ENCODE assay signal across 8 cellular contexts in the genomic region with DNA sequence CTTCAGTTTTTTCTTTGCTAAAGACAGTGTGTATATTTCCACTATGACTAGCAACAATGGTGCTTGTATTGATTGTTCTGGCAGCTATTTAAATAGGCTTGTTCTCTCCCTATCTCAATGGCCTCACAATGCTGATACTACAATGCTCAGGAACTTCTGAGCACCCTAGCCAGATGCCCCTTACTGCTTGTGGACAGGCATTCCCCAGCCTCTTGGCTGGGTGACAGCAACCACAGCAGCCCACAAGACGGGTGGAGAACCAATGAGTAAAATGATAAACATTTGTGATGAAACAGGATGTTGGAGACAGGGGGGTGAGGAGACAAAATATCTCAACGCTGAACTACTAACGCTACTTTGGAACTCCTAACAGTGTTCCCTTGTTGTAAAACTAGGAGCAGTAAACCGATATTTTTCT. TPM values are rescaled to one million over a fixed set of nuclear protein-coding genes. Genes with fewer than 3 reads are reported as not detected.
DNase-seq lines count a peak whose midpoint lies in the region; ATAC-seq, FAIRE-seq and TF ChIP-seq lines count a peak whose summit lies in the region.

No MANE protein-coding gene starts in this region.

- peaks cover 6% of the 10 kb centered on the region for H3K36me3 ChIP-seq in GM06990 (ENCODE audit: control insufficient read depth, insufficient read depth, low read length)
- H3K36me3 ChIP-seq in endothelial cell of umbilical vein (ENCODE audit: control insufficient read depth in 2 of 2, extremely low read depth in 1 of 2, insufficient read depth in 2 of 2, low read length in 2 of 2) = no peaks in the 10 kb centered on the region
- H3K36me3 ChIP-seq in osteoblast (ENCODE audit: insufficient read depth, low read length) = no peaks in the 10 kb centered on the region
- no peaks in the 10 kb centered on the region for H3K36me3 ChIP-seq in mesendoderm (ENCODE audit: control insufficient read depth, insufficient read depth, low read length)

- H4K8ac ChIP-seq in mesendoderm (ENCODE audit: low read depth, low read length) = no peak overlapping the region

- H2AFZ ChIP-seq in endothelial cell of umbilical vein (ENCODE audit: low read depth, low read length) (no peak overlapping the region), osteoblast (ENCODE audit: low read length) (no peak overlapping the region)

- TF ChIP-seq CTCF in GM06990 (IDR thresholded peaks at IDR 0.05; ENCODE audit: insufficient read depth, low read length, poor library complexity, severe bottlenecking) = no peak
- no peak for TF ChIP-seq CTCF in NB4 (IDR thresholded peaks at IDR 0.05; ENCODE audit: low read depth, low read length)
- no peak for TF ChIP-seq CTCF in endothelial cell of umbilical vein (IDR thresholded peaks at IDR 0.05; ENCODE audit: extremely low read depth in 1 of 2, insufficient read depth in 1 of 2, low read depth in 1 of 2, low read length in 2 of 2)
- TF ChIP-seq CTCF in osteoblast (IDR thresholded peaks at IDR 0.05; ENCODE audit: extremely low read depth, low read depth, low read length) = no peak

- peaks cover 2% of the 10 kb centered on the region for H3K79me1 ChIP-seq in mesendoderm (ENCODE audit: low read length)

- H2BK120ac ChIP-seq in mesendoderm (ENCODE audit: low read depth, low read length) = no peak overlapping the region

- WGBS in mesendoderm (ENCODE audit: extremely low coverage, insufficient coverage, low lambda C conversion rate) = no CpG with 5 or more reads among the region's 4 CpGs

- TF ChIP-seq POLR2A in NB4 (IDR thresholded peaks at IDR 0.05; ENCODE audit: extremely low read depth, insufficient read length) (no peak), endothelial cell of umbilical vein (IDR thresholded peaks at IDR 0.05; ENCODE audit: low read depth, low read length) (no peak)

- H3K79me2 ChIP-seq in endothelial cell of umbilical vein (ENCODE audit: control insufficient read depth, insufficient read depth, low read length) = no peaks in the 10 kb centered on the region
- H3K79me2 ChIP-seq in osteoblast (ENCODE audit: insufficient read depth, low read length) = peaks cover 70% of the 10 kb centered on the region
- no peaks in the 10 kb centered on the region for H3K79me2 ChIP-seq in mesendoderm (ENCODE audit: control insufficient read depth, insufficient read depth, low read length)

- no peak overlapping the region for H3K9ac ChIP-seq in endothelial cell of umbilical vein (replicated peaks; ENCODE audit: extremely low read depth, insufficient read depth, low read length)
- H3K9ac ChIP-seq in mesendoderm (ENCODE audit: low read length) = no peak overlapping the region

- POLR2A ChIA-PET in activated CD4-positive, alpha-beta memory T cell treated with anti-CD3 and anti-CD28 coated beads, Interleukin-2, amount 10 ng/mL, durations not matched to agents 7 days and 5 days (lab: Charles Lee) = interaction anchor here (0.9 to 8.4 kb wide), 14 partner anchors 8 to 60 kb away, joined by 3 to 142 read pairs (median 8); a partner anchor contains a TSS
- POLR2A ChIA-PET in endothelial cell of umbilical vein (lab: Charles Lee) = no interaction called here

- intact Hi-C loops in endothelial cell of umbilical vein (cut with micrococcal nuclease) = no loop called here

- dilution Hi-C loops in endothelial cell of umbilical vein (cut with MboI; ENCODE audit: extremely low pct_ligation_motif_present, low sequenced_read_pairs) = no loop called here

- peak overlapping the region; percentile 58 for H3K4me3 Mint-ChIP-seq in activated CD4-positive, alpha-beta memory T cell treated with anti-CD3 and anti-CD28 coated beads, Interleukin-2, amount 10 ng/mL, durations not matched to agents 7 days and 5 days

- no peaks in the 10 kb centered on the region for H3K9me3 ChIP-seq in endothelial cell of umbilical vein (replicated peaks; ENCODE audit: control insufficient read depth, insufficient read depth, low read length)
- no peaks in the 10 kb centered on the region for H3K9me3 ChIP-seq in osteoblast (ENCODE audit: low read depth, low read length)

- H2BK15ac ChIP-seq in mesendoderm (replicated peaks; ENCODE audit: low read depth) = no peak overlapping the region

- peak; percentile 80 for FAIRE-seq in endothelial cell of umbilical vein (lab: Jason Lieb, UNC)

- no peak overlapping the region for H2BK5ac ChIP-seq in mesendoderm (ENCODE audit: low read length)

- no peak overlapping the region for H3K4ac ChIP-seq in mesendoderm (ENCODE audit: low read depth, low read length)

- no peak overlapping the region for H3K18ac ChIP-seq in mesendoderm (ENCODE audit: low read length)

- peak overlapping the region; percentile 35 for H3K4me2 ChIP-seq in endothelial cell of umbilical vein (ENCODE audit: insufficient read depth, low read length)
- peak overlapping the region; percentile 82 for H3K4me2 ChIP-seq in osteoblast (ENCODE audit: insufficient read depth, low read length)
- no peak overlapping the region for H3K4me2 ChIP-seq in mesendoderm (ENCODE audit: low read length)

- H3K27me3 ChIP-seq in GM06990 (replicated peaks; ENCODE audit: control insufficient read depth, insufficient read depth, low read length) (no peaks in the 10 kb centered on the region), endothelial cell of umbilical vein (ENCODE audit: control insufficient read depth in 2 of 2, insufficient read depth in 2 of 2, low read length in 2 of 2) (no peaks in the 10 kb centered on the region), osteoblast (ENCODE audit: insufficient read depth, low read length) (no peaks in the 10 kb centered on the region), mesendoderm (ENCODE audit: insufficient read depth, low read length, poor library complexity) (no peaks in the 10 kb centered on the region)

- CTCF ChIA-PET in activated CD4-positive, alpha-beta memory T cell treated with anti-CD3 and anti-CD28 coated beads, Interleukin-2, amount 10 ng/mL, durations not matched to agents 7 days and 5 days (lab: Charles Lee) = interaction anchor here (1.1 to 2.2 kb wide), 4 partner anchors 10 to 156 kb away, joined by 3 to 7 read pairs (median 4); no protein-coding TSS in a partner anchor
- CTCF ChIA-PET in endothelial cell of umbilical vein (lab: Charles Lee) = interaction anchor here (1.1 kb wide), 1 partner anchor 21 kb away, joined by 3 read pairs; no protein-coding TSS in a partner anchor

- peak; percentile 58 for DNase-seq in GM06990 (ENCODE audit: extremely low read depth, insufficient read length)
- peak; percentile 92 for DNase-seq in NB4 (ENCODE audit: low read depth)
- peak; percentile 80 for DNase-seq in activated CD4-positive, alpha-beta memory T cell treated with anti-CD3 and anti-CD28 coated beads, Interleukin-2, amount 10 ng/mL, durations not matched to agents 7 days and 5 days
- DNase-seq in endothelial cell of umbilical vein (ENCODE audit: low read depth, low spot score) = peak; percentile 80
- peak; percentile 66 for DNase-seq in osteoblast (ENCODE audit: insufficient read length, low spot score, missing footprints)
- DNase-seq in G401 (ENCODE audit: low spot score) = no peak
- DNase-seq in mesendoderm = no peak

- H3K4me1 ChIP-seq in endothelial cell of umbilical vein (ENCODE audit: control insufficient read depth, extremely low read depth, insufficient read depth, low read length) (peaks cover 10% of the 10 kb centered on the region), osteoblast (ENCODE audit: insufficient read depth, low read length) (peaks cover 55% of the 10 kb centered on the region), mesendoderm (ENCODE audit: control insufficient read depth, low read depth, low read length) (no peaks in the 10 kb centered on the region)

- no peaks in the 10 kb centered on the region for H3K9me3 Mint-ChIP-seq in activated CD4-positive, alpha-beta memory T cell treated with anti-CD3 and anti-CD28 coated beads, Interleukin-2, amount 10 ng/mL, durations not matched to agents 7 days and 5 days

- peak; percentile 82 for ATAC-seq in HG02610 (IDR thresholded peaks at IDR 0.05; ENCODE audit: unreplicated experiment)

- H4K20me1 ChIP-seq in endothelial cell of umbilical vein (replicated peaks; ENCODE audit: control insufficient read depth, extremely low read depth, insufficient read depth, low read length) = no peaks in the 10 kb centered on the region
- H4K20me1 ChIP-seq in osteoblast (ENCODE audit: insufficient read depth, low read length) = no peaks in the 10 kb centered on the region

- H3K9me1 ChIP-seq in endothelial cell of umbilical vein (replicated peaks; ENCODE audit: control insufficient read depth, extremely low read depth, insufficient read depth, low read length) = no peaks in the 10 kb centered on the region

- H4K5ac ChIP-seq in mesendoderm (ENCODE audit: low read length) = no peak overlapping the region

- H3K27ac ChIP-seq in endothelial cell of umbilical vein (ENCODE audit: insufficient read depth, low read depth, low read length) = no peak overlapping the region
- peak overlapping the region; percentile 97 for H3K27ac ChIP-seq in osteoblast (ENCODE audit: low read depth, low read length)
- H3K27ac ChIP-seq in mesendoderm (ENCODE audit: low read depth, low read length) = no peak overlapping the region

- no peak overlapping the region for H2AK5ac ChIP-seq in mesendoderm (ENCODE audit: low read length)

- no peak overlapping the region for H3K4me3 ChIP-seq in GM06990 (replicated peaks; ENCODE audit: low read depth, low read length)
- peak overlapping the region; percentile 37 for H3K4me3 ChIP-seq in NB4 (ENCODE audit: low read depth, low read length)
- no peak overlapping the region for H3K4me3 ChIP-seq in endothelial cell of umbilical vein (replicated peaks in 1 of 3; ENCODE audit: insufficient read depth in 1 of 3, low read depth in 1 of 3, low read length in 3 of 3)
- H3K4me3 ChIP-seq in osteoblast (ENCODE audit: insufficient read depth, low read length) = peak overlapping the region; percentile 44
- H3K4me3 ChIP-seq in mesendoderm (ENCODE audit: low read length) = no peak overlapping the region

- peak overlapping the region; percentile 93 for H3K27ac Mint-ChIP-seq in activated CD4-positive, alpha-beta memory T cell treated with anti-CD3 and anti-CD28 coated beads, Interleukin-2, amount 10 ng/mL, durations not matched to agents 7 days and 5 days

- H3K23ac ChIP-seq in mesendoderm (ENCODE audit: low read length) = no peak overlapping the region

- H3K4me1 Mint-ChIP-seq in activated CD4-positive, alpha-beta memory T cell treated with anti-CD3 and anti-CD28 coated beads, Interleukin-2, amount 10 ng/mL, durations not matched to agents 7 days and 5 days = peaks cover 51% of the 10 kb centered on the region

- BruUV-seq in endothelial cell of umbilical vein (replicated peaks; lab: Mats Ljungman, UMichigan) = no TSS peak

- H3K36me3 Mint-ChIP-seq in activated CD4-positive, alpha-beta memory T cell treated with anti-CD3 and anti-CD28 coated beads, Interleukin-2, amount 10 ng/mL, durations not matched to agents 7 days and 5 days (ENCODE audit: low read depth) = peaks cover 10% of the 10 kb centered on the region

- no peaks in the 10 kb centered on the region for H3K27me3 Mint-ChIP-seq in activated CD4-positive, alpha-beta memory T cell treated with anti-CD3 and anti-CD28 coated beads, Interleukin-2, amount 10 ng/mL, durations not matched to agents 7 days and 5 days

- in situ Hi-C loops in G401 (cut with HindIII; ENCODE audit: low sequenced_read_pairs) = no loop called here

- no peak overlapping the region for H3K56ac ChIP-seq in mesendoderm (ENCODE audit: low read length)

RNA-seq across cellular contexts. Expression of a gene that starts 42.3 kb away (rescaled TPM):
- 10 to 100 TPM; 30.5 to 32.8 TPM for total RNA-seq in activated CD4-positive, alpha-beta memory T cell treated with anti-CD3 and anti-CD28 coated beads, Interleukin-2, amount 10 ng/mL, durations not matched to agents 7 days and 5 days
- total RNA-seq in endothelial cell of umbilical vein (4.7 and 5.2 TPM in 2 replicates), osteoblast (30.4 and 57.8 TPM in 2 replicates)
- polyA plus RNA-seq in endothelial cell of umbilical vein = 0.86 and 1.3 TPM in 2 replicates
- 1.3 TPM in 2 replicates for polyA plus RNA-seq in endothelial cell of umbilical vein (2011; cell fraction: cytosol; rRNA removed)
- 2.4 and 2.9 TPM in 2 replicates for polyA plus RNA-seq in endothelial cell of umbilical vein (2011; cell fraction: nucleus; rRNA removed)
- 2.7 and 3.0 TPM in 2 replicates for polyA plus RNA-seq in endothelial cell of umbilical vein (2012)
- polyA minus RNA-seq in endothelial cell of umbilical vein = 4.3 and 4.9 TPM in 2 replicates
- polyA minus RNA-seq in endothelial cell of umbilical vein (2011; cell fraction: cytosol; rRNA and poly(A)+ RNA removed) = 2.6 TPM
- 5.4 and 5.8 TPM in 2 replicates for polyA minus RNA-seq in endothelial cell of umbilical vein (2011; cell fraction: nucleus; rRNA and poly(A)+ RNA removed)
- total RNA-seq in G401 (2014; rRNA removed; shearing (Covaris generic)) = 0.80 and 1.8 TPM in 2 replicates
- 2.2 TPM for polyA plus RNA-seq in mesendoderm (2013, experiment 1 of 2)
- polyA plus RNA-seq in mesendoderm (2013, experiment 2 of 2) = 2.3 TPM

Comparison
In these comparisons a context has a peak if more than half of its experiments do, and no peak if none do; other contexts are left out.
1. DNase-seq: peak in GM06990 (single experiment), NB4 (single experiment), activated CD4-positive, alpha-beta memory T cell treated with anti-CD3 and anti-CD28 coated beads, Interleukin-2, amount 10 ng/mL, durations not matched to agents 7 days and 5 days (single experiment), endothelial cell of umbilical vein (single experiment) and osteoblast (single experiment); none in G401 (single experiment) and mesendoderm (single experiment).
2. H3K4me3 ChIP-seq: peak in NB4 (single experiment) and osteoblast (single experiment); none in GM06990 (single experiment), endothelial cell of umbilical vein (0 of 3) and mesendoderm (single experiment).